1 cellular context compared by ENCODE assay signal in genomic region chr7:79452032-79452494, GRCh38.
TF ChIP-seq lines count a peak whose summit lies in the region.

No MANE protein-coding gene starts in this region.

TF ChIP-seq in HepG2, 621 proteins besides CTCF, POLR2A, EP300 and RAD21 (continued from another document and continues in another):
- TF ChIP-seq STAT6 (CRISPR knock-in tag; IDR thresholded peaks at IDR 0.05; ENCODE audit: borderline replicate concordance), result no peak
- no peak for TF ChIP-seq ZNF253 (CRISPR knock-in tag; IDR thresholded peaks at IDR 0.05; ENCODE audit: borderline replicate concordance)
- TF ChIP-seq BHLHE40 (IDR thresholded peaks at IDR 0.05; ENCODE audit: low read length), result peak; percentile 99
- TF ChIP-seq HES4 (CRISPR knock-in tag; IDR thresholded peaks at IDR 0.05; ENCODE audit: borderline replicate concordance), result no peak
- TF ChIP-seq ZNF280D (CRISPR knock-in tag; IDR thresholded peaks at IDR 0.05), result no peak
- TF ChIP-seq REPIN1 (CRISPR knock-in tag; IDR thresholded peaks at IDR 0.05; ENCODE audit: borderline replicate concordance, low read depth), result 0 out of 2 replicates have a peak, but pooled peaks have one; percentile 38
- no peak for TF ChIP-seq FOXP1 (IDR thresholded peaks at IDR 0.05)
- 0 out of 2 replicates have a peak, but pooled peaks have one; percentile 33 for TF ChIP-seq FOXP1 (CRISPR knock-in tag; IDR thresholded peaks at IDR 0.05)
- TF ChIP-seq ZNF260 (CRISPR knock-in tag; IDR thresholded peaks at IDR 0.05; ENCODE audit: borderline replicate concordance, low read depth), result no peak
- no peak for TF ChIP-seq GLMP (CRISPR knock-in tag; IDR thresholded peaks at IDR 0.05; ENCODE audit: borderline replicate concordance)
- TF ChIP-seq PBX2 (CRISPR knock-in tag; IDR thresholded peaks at IDR 0.05), result no peak
- TF ChIP-seq ESRRA (CRISPR knock-in tag; IDR thresholded peaks at IDR 0.05; ENCODE audit: low read depth), result no peak
- TF ChIP-seq ZNF704 (CRISPR knock-in tag; IDR thresholded peaks at IDR 0.05; ENCODE audit: borderline replicate concordance), result no peak
- no peak for TF ChIP-seq ARNT (IDR thresholded peaks at IDR 0.05)
- TF ChIP-seq ZNF841 (CRISPR knock-in tag; IDR thresholded peaks at IDR 0.05; ENCODE audit: borderline replicate concordance), result no peak
- TF ChIP-seq NFYB (CRISPR knock-in tag; IDR thresholded peaks at IDR 0.05), result no peak
- TF ChIP-seq RERE (CRISPR knock-in tag; IDR thresholded peaks at IDR 0.05; ENCODE audit: low read depth), result no peak; the same call in none of the 2 replicates
- peak; percentile 62 for TF ChIP-seq MEIS2 (CRISPR knock-in tag; IDR thresholded peaks at IDR 0.05)
- TF ChIP-seq ZNF780A (CRISPR knock-in tag; IDR thresholded peaks at IDR 0.05), result 0 out of 2 replicates have a peak, but pooled peaks have one; percentile 37
- TF ChIP-seq ZBTB26 (CRISPR knock-in tag; IDR thresholded peaks at IDR 0.05; ENCODE audit: borderline replicate concordance), result no peak
- TF ChIP-seq WIZ (CRISPR knock-in tag; IDR thresholded peaks at IDR 0.05), result 0 out of 2 replicates have a peak, but pooled peaks have one; percentile 41
- peak; percentile 67 for TF ChIP-seq DRAP1 (CRISPR knock-in tag; IDR thresholded peaks at IDR 0.05)
- TF ChIP-seq ZNF431 (CRISPR knock-in tag; IDR thresholded peaks at IDR 0.05; ENCODE audit: borderline replicate concordance, low read depth), result peak; percentile 63; the same call in 1 of the 2 replicates
- no peak for TF ChIP-seq ZNF567 (CRISPR knock-in tag; IDR thresholded peaks at IDR 0.05; ENCODE audit: borderline replicate concordance)
- no peak; the same call in 1 of the 2 replicates for TF ChIP-seq ZNF331 (CRISPR knock-in tag; IDR thresholded peaks at IDR 0.05)
- TF ChIP-seq KIAA2018 (CRISPR knock-in tag; IDR thresholded peaks at IDR 0.05; ENCODE audit: borderline replicate concordance), result no peak
- no peak for TF ChIP-seq SUZ12 (IDR thresholded peaks at IDR 0.05; ENCODE audit: low read depth, low read length)
- peak; percentile 71; the same call in 1 of the 2 replicates for TF ChIP-seq YEATS2 (CRISPR knock-in tag; IDR thresholded peaks at IDR 0.05; ENCODE audit: borderline replicate concordance)
- no peak for TF ChIP-seq ZNF619 (CRISPR knock-in tag; IDR thresholded peaks at IDR 0.05)
